In the genomic region with DNA sequence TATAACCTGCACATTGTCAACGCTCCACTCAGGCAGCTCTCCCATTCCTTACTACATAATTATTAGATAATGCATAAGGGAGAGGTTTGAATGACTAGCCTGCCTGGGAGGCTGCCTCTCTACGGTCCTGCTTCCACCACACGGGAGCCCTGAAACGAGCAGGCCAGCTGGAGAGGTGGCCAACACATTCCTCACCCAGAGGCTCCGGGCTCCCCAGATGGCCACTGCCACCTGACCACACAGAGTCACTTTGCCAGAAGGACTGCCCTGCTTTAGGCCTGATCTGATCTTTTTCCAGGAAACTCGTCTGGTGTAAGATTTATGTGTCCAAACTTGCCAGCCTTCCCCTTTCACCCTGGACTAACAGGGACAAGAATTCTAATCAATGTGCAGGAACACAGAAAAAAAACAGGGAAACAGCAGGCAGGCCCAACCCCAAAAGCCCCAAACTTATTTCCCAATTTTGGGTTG, we compare ENCODE assay signal across 8 cellular contexts. TPM values are rescaled to one million over a fixed set of nuclear protein-coding genes. Genes with fewer than 3 reads are reported as not detected.
DNase-seq lines count a peak whose midpoint lies in the region; ATAC-seq and TF ChIP-seq lines count a peak whose summit lies in the region.

No MANE protein-coding gene starts in this region.

- H3K36me3 ChIP-seq in mucosa of stomach (ENCODE audit: control insufficient read depth, insufficient read depth, low read length) (no peaks in the 10 kb centered on the region), Caco-2 (ENCODE audit: control insufficient read depth, insufficient read depth, low read length) (no peaks in the 10 kb centered on the region)

- no peaks in the 10 kb centered on the region for H3K9me3 ChIP-seq in mucosa of stomach (ENCODE audit: control insufficient read depth, low read length)
- no peaks in the 10 kb centered on the region for H3K9me3 ChIP-seq in Caco-2

- no TSS peak for BruUV-seq in Caco-2 (replicated peaks; lab: Mats Ljungman, UMichigan)

- no peak for TF ChIP-seq CTCF in Caco-2 (IDR thresholded peaks at IDR 0.05; ENCODE audit: insufficient read depth in 1 of 2, low read depth in 1 of 2, low read length in 1 of 2, severe bottlenecking in 1 of 2, unreplicated experiment in 1 of 2)

- no peaks in the 10 kb centered on the region for H3K27me3 Mint-ChIP-seq in Caco-2 (ENCODE audit: insufficient read depth, unreplicated experiment)

- H3K4me1 Mint-ChIP-seq in Caco-2 (ENCODE audit: low read depth, unreplicated experiment) = no peaks in the 10 kb centered on the region

- intact Hi-C loops in Caco-2 (cut with micrococcal nuclease; ENCODE audit: unreplicated experiment) = no loop called here

- CTCF ChIA-PET in Caco-2 (lab: Charles Lee) = no interaction called here

- H3K27me3 ChIP-seq in mucosa of stomach (ENCODE audit: control insufficient read depth, insufficient read depth, low read length) (no peaks in the 10 kb centered on the region), Caco-2 (replicated peaks; ENCODE audit: control insufficient read depth, insufficient read depth, low read length) (no peaks in the 10 kb centered on the region)

- ATAC-seq in HG03039 (IDR thresholded peaks at IDR 0.05; ENCODE audit: unreplicated experiment) (no peak), GM19455 (IDR thresholded peaks at IDR 0.05; ENCODE audit: unreplicated experiment) (no peak)

- no peak overlapping the region for H3K4me3 ChIP-seq in mucosa of stomach (ENCODE audit: low read length)
- no peak overlapping the region for H3K4me3 ChIP-seq in Caco-2 (ENCODE audit: low read depth, low read length)

- H3K9me3 Mint-ChIP-seq in Caco-2 (ENCODE audit: unreplicated experiment) = no peaks in the 10 kb centered on the region

- no peak overlapping the region for H3K27ac Mint-ChIP-seq in Caco-2 (ENCODE audit: unreplicated experiment)

- POLR2A ChIA-PET in Caco-2 (lab: Charles Lee) = no interaction called here

- peak; percentile 70 for DNase-seq in AG20443 (ENCODE audit: low spot score)
- peak; percentile 55 for DNase-seq in NCI-H2029 (lab: John Stamatoyannopoulos, UW)
- DNase-seq in cerebellum (ENCODE audit: low spot score) = peak; percentile 90
- no peak for DNase-seq in Caco-2
- no peak for DNase-seq in NCI-H2196 (lab: John Stamatoyannopoulos, UW; ENCODE audit: unreplicated experiment)

- no peaks in the 10 kb centered on the region for H3K36me3 Mint-ChIP-seq in Caco-2 (ENCODE audit: insufficient read depth, unreplicated experiment)

- H3K4me3 Mint-ChIP-seq in Caco-2 (ENCODE audit: unreplicated experiment) = no peak overlapping the region

- peak overlapping the region; percentile 11 for H3K9ac ChIP-seq in mucosa of stomach (ENCODE audit: low read length)

- H3K4me1 ChIP-seq in mucosa of stomach (ENCODE audit: control insufficient read depth, insufficient read depth, low read length) = peaks cover 39% of the 10 kb centered on the region
- no peaks in the 10 kb centered on the region for H3K4me1 ChIP-seq in Caco-2

RNA-seq across cellular contexts. Expression of a gene that starts 27.8 kb away (rescaled TPM):
- 18.2 TPM for total RNA-seq in cerebellum
- total RNA-seq in Caco-2 (2022) = 0.25 and 0.37 TPM in 2 replicates

Comparison
In these comparisons a context has a peak if more than half of its experiments do, and no peak if none do; other contexts are left out.
1. DNase-seq: peak in AG20443 (single experiment), NCI-H2029 (single experiment) and cerebellum (single experiment); none in Caco-2 (0 of 2) and NCI-H2196 (single experiment).
2. RNA of a gene that starts 27.8 kb away (total RNA-seq): 18.2 TPM in cerebellum (single experiment); 0.25 to 0.37 TPM in Caco-2; every median in the first group is over 10 times any median in the second.